Comparison of ENCODE assay signal across 10 cellular contexts in the genomic region with DNA sequence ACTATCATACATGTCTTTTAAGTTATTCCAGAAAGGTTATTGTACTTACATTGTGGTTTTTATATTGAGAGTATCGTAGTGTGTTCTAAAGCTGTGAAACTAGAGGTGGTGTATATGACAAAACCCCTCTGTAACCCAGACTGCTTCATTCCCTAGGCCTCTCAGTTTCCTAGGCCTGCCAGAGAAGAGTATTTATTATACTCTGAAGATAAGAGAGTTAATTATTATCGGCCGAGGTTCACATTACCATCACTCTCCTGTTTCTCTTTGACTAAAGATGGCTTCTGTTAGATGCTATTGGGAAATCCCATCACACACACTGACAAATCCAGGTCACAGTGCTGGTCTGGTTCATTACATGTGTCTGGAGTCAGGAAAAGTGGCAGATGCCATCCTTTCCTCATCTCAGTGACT. TPM values are rescaled to one million over a fixed set of nuclear protein-coding genes. Genes with fewer than 3 reads are reported as not detected.
DNase-seq lines count a peak whose midpoint lies in the region; ATAC-seq and TF ChIP-seq lines count a peak whose summit lies in the region.
"Had no signal": no experiment of that assay in that cellular context is flagged by ENCODE, and none has a peak within 500 bp of the region (broad histone marks: within the 10 kb centered on the region; RNA-seq: fewer than 3 reads in every experiment).

No MANE protein-coding gene starts in this region.

- H3K36me3 Mint-ChIP-seq in activated T-cell treated with anti-CD3 and anti-CD28 coated beads, Interleukin-2, amount 50 U/mL, for 72 hours (ENCODE audit: insufficient read depth in 2 of 2): peaks cover 2 to 23% of the 10 kb centered on the region in 2 donors
- H3K36me3 Mint-ChIP-seq in endodermal cell (ENCODE audit: low read depth): peaks cover 68% of the 10 kb centered on the region

- peak in 1 of 2 experiments; percentile 82; a peak in 2 of 4 replicates for TF ChIP-seq EP300 in SK-N-SH (IDR thresholded peaks at IDR 0.05; ENCODE audit: borderline replicate concordance in 1 of 2, low read depth in 1 of 2, low read length in 1 of 2)

- H3K9me3 ChIP-seq in SK-N-SH: no peaks in the 10 kb centered on the region
- no peaks in the 10 kb centered on the region for H3K9me3 ChIP-seq in uterus
- H3K9me3 ChIP-seq in endodermal cell (ENCODE audit: control insufficient read depth, low read length): no peaks in the 10 kb centered on the region

- intact Hi-C loops in uterus (cut with DNase I; ENCODE audit: low total_unique reads): no loop called here

- H3K27ac ChIP-seq in SK-N-SH (ENCODE audit: low read depth in 2 of 2, low read length in 1 of 2) (peak overlapping the region in 1 of 2 experiments; percentile 92; a peak in 2 of 4 replicates), uterus (peak overlapping the region; percentile 3 to 52), endodermal cell (ENCODE audit: low read depth, low read length) (no peak overlapping the region)

- H3K4me3 ChIP-seq in SK-N-SH (ENCODE audit: low read depth in 2 of 2, low read length in 1 of 2): no peak overlapping the region
- H3K4me3 ChIP-seq in uterus: no peak overlapping the region
- no peak overlapping the region for H3K4me3 ChIP-seq in endodermal cell (ENCODE audit: low read length)
- H3K4me3 ChIP-seq: K562 had no signal

- peaks cover 64% of the 10 kb centered on the region for H3K4me1 Mint-ChIP-seq in activated T-cell treated with anti-CD3 and anti-CD28 coated beads, Interleukin-2, amount 50 U/mL, for 72 hours (ENCODE audit: low read depth)
- peaks cover 13% of the 10 kb centered on the region for H3K4me1 Mint-ChIP-seq in endodermal cell

- H3K4me2 ChIP-seq in SK-N-SH: no peak overlapping the region

- WGBS in SK-N-SH (ENCODE audit: low lambda C conversion rate): 76% methylated on average over 3 of the region's 3 CpGs
- WGBS in endodermal cell (ENCODE audit: insufficient coverage in 1 of 2, insufficient read length in 1 of 2), 2 experiments: 100% methylated on average over 3 of the region's 3 CpGs; no CpG with 5 or more reads in 1 of the 2 experiments

- H3K4me3 Mint-ChIP-seq in activated T-cell treated with anti-CD3 and anti-CD28 coated beads, Interleukin-2, amount 50 U/mL, for 72 hours: peak overlapping the region; percentile 18 to 63
- H3K4me3 Mint-ChIP-seq in endodermal cell: no peak overlapping the region

- H3K9me2 ChIP-seq in SK-N-SH: no peaks in the 10 kb centered on the region

- CTCF ChIA-PET in SK-N-SH (lab: Yijun Ruan, JAX): interaction anchor here (0.7 to 1.7 kb wide), 3 partner anchors 45 to 230 kb away, joined by 3 to 4 read pairs (median 3); a partner anchor contains a TSS

- peak; percentile 10; the same call in 1 of the 2 replicates for TF ChIP-seq RAD21 in SK-N-SH (IDR thresholded peaks at IDR 0.05; ENCODE audit: low read length)

- no peaks in the 10 kb centered on the region for H3F3A ChIP-seq in SK-N-SH (replicated peaks; ENCODE audit: insufficient read depth)

- H3K27ac Mint-ChIP-seq in activated T-cell treated with anti-CD3 and anti-CD28 coated beads, Interleukin-2, amount 50 U/mL, for 72 hours: peak overlapping the region; percentile 86
- H3K27ac Mint-ChIP-seq in endodermal cell: no peak overlapping the region

- POLR2A ChIA-PET in SK-N-SH (lab: Yijun Ruan, JAX): interaction anchor here (1.0 to 1.3 kb wide), 2 partner anchors 14 to 21 kb away, joined by 3 to 4 read pairs; a partner anchor contains a TSS

- peaks cover 31 to 36% of the 10 kb centered on the region in 2 experiments; a peak in 3 of 4 replicates for H3K4me1 ChIP-seq in SK-N-SH (ENCODE audit: control insufficient read depth in 1 of 2, insufficient read depth in 2 of 2, low read depth in 1 of 2, low read length in 1 of 2)
- H3K4me1 ChIP-seq in uterus: no peaks in the 10 kb centered on the region
- peaks cover 5% of the 10 kb centered on the region for H3K4me1 ChIP-seq in endodermal cell (ENCODE audit: control insufficient read depth, insufficient read depth, low read length)

- no peak for TF ChIP-seq POLR2A in uterus (IDR thresholded peaks at IDR 0.05)

- peak; percentile 86 to 92 for ATAC-seq in activated T-cell treated with anti-CD3 and anti-CD28 coated beads, Interleukin-2, amount 50 U/mL, for 72 hours (replicated peaks in 1 of 2)
- ATAC-seq in left lobe of liver: peak; percentile 84
- ATAC-seq: K562 had no signal

- H3K9ac ChIP-seq in SK-N-SH: no peak overlapping the region
- no peak overlapping the region for H3K9ac ChIP-seq in endodermal cell (ENCODE audit: extremely low read depth, low read length, poor library complexity, severe bottlenecking)

- TF ChIP-seq CTCF in SK-N-SH (IDR thresholded peaks at IDR 0.05): no peak
- no peak for TF ChIP-seq CTCF in uterus (IDR thresholded peaks at IDR 0.05)
- no peak for TF ChIP-seq CTCF in GM10266 (IDR thresholded peaks at IDR 0.05; ENCODE audit: control insufficient read depth, insufficient read depth, low read depth, missing control alignments)
- no peak for TF ChIP-seq CTCF in endodermal cell (conservative IDR thresholded peaks at IDR 0.05)

- H2AFZ ChIP-seq in SK-N-SH (ENCODE audit: low read depth): no peak overlapping the region

- DNase-seq in activated T-cell treated with anti-CD3 and anti-CD28 coated beads, Interleukin-2, amount 50 U/mL, for 72 hours: no peak
- no peak for DNase-seq in activated T-cell treated with anti-CD3 and anti-CD28 coated beads, Interleukin-2, amount 50 U/mL, for 1 hour
- DNase-seq in SK-N-SH: peak; percentile 77
- peak; percentile 55 for DNase-seq in left lobe of liver (ENCODE audit: low spot score)
- DNase-seq in uterus: no peak
- DNase-seq in NCI-H524 (lab: John Stamatoyannopoulos, UW): no peak
- no peak for DNase-seq in GM10266 (ENCODE audit: extremely low spot score)
- DNase-seq in endodermal cell: no peak
- DNase-seq: head of caudate nucleus had no signal

- no peaks in the 10 kb centered on the region for H3K27me3 Mint-ChIP-seq in activated T-cell treated with anti-CD3 and anti-CD28 coated beads, Interleukin-2, amount 50 U/mL, for 72 hours (ENCODE audit: low read depth)
- no peaks in the 10 kb centered on the region for H3K27me3 Mint-ChIP-seq in endodermal cell (ENCODE audit: insufficient read depth)

- H3K9me3 Mint-ChIP-seq in activated T-cell treated with anti-CD3 and anti-CD28 coated beads, Interleukin-2, amount 50 U/mL, for 72 hours: no peaks in the 10 kb centered on the region
- no peaks in the 10 kb centered on the region for H3K9me3 Mint-ChIP-seq in endodermal cell

- no peaks in the 10 kb centered on the region for H3K27me3 ChIP-seq in SK-N-SH (ENCODE audit: insufficient read depth)
- no peaks in the 10 kb centered on the region for H3K27me3 ChIP-seq in uterus
- H3K27me3 ChIP-seq in endodermal cell (ENCODE audit: control insufficient read depth, insufficient read depth, low read length, poor library complexity, severe bottlenecking): no peaks in the 10 kb centered on the region

- H3K36me3 ChIP-seq in SK-N-SH (replicated peaks in 1 of 2; ENCODE audit: control insufficient read depth in 1 of 2, insufficient read depth in 2 of 2, low read length in 1 of 2) (peaks cover 27 to 42% of the 10 kb centered on the region in 2 experiments), uterus (no peaks in the 10 kb centered on the region), endodermal cell (ENCODE audit: control insufficient read depth, insufficient read depth, low read length) (peaks cover 72% of the 10 kb centered on the region)

- 0 out of 2 replicates have a peak, but pooled peaks cover 5% of the 10 kb centered on the region for H4K20me1 ChIP-seq in SK-N-SH (ENCODE audit: insufficient read depth)

- peaks cover 7% of the 10 kb centered on the region; the same call in 1 of the 2 replicates for H3K79me2 ChIP-seq in SK-N-SH (ENCODE audit: insufficient read depth)

TF ChIP-seq in SK-N-SH, 30 proteins besides CTCF, POLR2A, EP300 and RAD21:
- peak; percentile 97 for TF ChIP-seq RCOR1 (IDR thresholded peaks at IDR 0.05; ENCODE audit: low read length)
- TF ChIP-seq GABPA (IDR thresholded peaks at IDR 0.05; ENCODE audit: low read depth): no peak
- peak; percentile 82 for TF ChIP-seq GATA2 (CRISPR knock-in tag; IDR thresholded peaks at IDR 0.05)
- peak; percentile 84; the same call in 1 of the 2 replicates for TF ChIP-seq MXI1 (IDR thresholded peaks at IDR 0.05; ENCODE audit: low read depth, low read length)
- peak; percentile 84 for TF ChIP-seq CHD2 (IDR thresholded peaks at IDR 0.05; ENCODE audit: low read length, partially characterized antibody)

RNA-seq across cellular contexts. Expression of a gene that starts 20.5 kb away (rescaled TPM):
- total RNA-seq in activated T-cell treated with anti-CD3 and anti-CD28 coated beads, Interleukin-2, amount 50 U/mL, for 72 hours: 10 to 100 TPM; 42.9 to 46.9 TPM
- polyA plus RNA-seq in SK-N-SH (2012; rRNA removed): 83.5 and 96.4 TPM in 2 replicates
- polyA plus RNA-seq in SK-N-SH (2012; cell fraction: cytosol; rRNA removed): 94.3 and 94.9 TPM in 2 replicates
- 66.6 and 68.4 TPM in 2 replicates for polyA plus RNA-seq in SK-N-SH (2012; cell fraction: nucleus; rRNA removed)
- total RNA-seq in left lobe of liver (14.6 TPM), uterus (10 to 100 TPM in 3 of 4 donors, 1 to 10 TPM in 1; 2.4 to 39.2 (median 30.0) TPM), endodermal cell (10 to 100 TPM; 61.2 to 69.4 TPM)
- polyA plus RNA-seq in endodermal cell (2013, experiment 1 of 2): 61.4 TPM
- polyA plus RNA-seq in endodermal cell (2013, experiment 2 of 2): 54.6 TPM

RNA-seq across cellular contexts. Expression of a gene that starts 20.6 kb away (rescaled TPM):
- 10 to 100 TPM; 33.0 to 37.6 TPM for total RNA-seq in activated T-cell treated with anti-CD3 and anti-CD28 coated beads, Interleukin-2, amount 50 U/mL, for 72 hours
- 60.7 and 72.3 TPM in 2 replicates for polyA plus RNA-seq in SK-N-SH (2012; rRNA removed)
- polyA plus RNA-seq in SK-N-SH (2012; cell fraction: cytosol; rRNA removed): 45.7 and 63.4 TPM in 2 replicates
- polyA plus RNA-seq in SK-N-SH (2012; cell fraction: nucleus; rRNA removed): 51.3 and 65.3 TPM in 2 replicates
- total RNA-seq in left lobe of liver (36.6 TPM), uterus (10 to 100 TPM; 29.7 to 76.2 (median 56.2) TPM), endodermal cell (10 to 100 TPM; 63.7 to 69.7 TPM)
- polyA plus RNA-seq in endodermal cell (2013, experiment 1 of 2): 51.6 TPM
- polyA plus RNA-seq in endodermal cell (2013, experiment 2 of 2): 45.0 TPM

RNA-seq across cellular contexts. Expression of a gene that starts 29.5 kb away (rescaled TPM):
- total RNA-seq in activated T-cell treated with anti-CD3 and anti-CD28 coated beads, Interleukin-2, amount 50 U/mL, for 72 hours: under 1 TPM in 1 of 2 donors, not detected in 1; 0.25 TPM
- 0.16 and 0.46 TPM in 2 replicates for polyA plus RNA-seq in SK-N-SH (2012; rRNA removed)
- polyA plus RNA-seq in SK-N-SH (2012; cell fraction: cytosol; rRNA removed): 0.05 and 0.23 TPM in 2 replicates
- polyA plus RNA-seq in SK-N-SH (2012; cell fraction: nucleus; rRNA removed): 2.1 and 3.1 TPM in 2 replicates
- total RNA-seq in left lobe of liver (25.5 TPM), uterus (100 to 1,000 TPM in 1 of 4 donors, 10 to 100 TPM in 3; 35.0 to 248 (median 62.6) TPM), endodermal cell (not detected)
- polyA plus RNA-seq in endodermal cell (2013, experiment 1 of 2): not detected
- 0.29 TPM for polyA plus RNA-seq in endodermal cell (2013, experiment 2 of 2)
- total RNA-seq: K562 had no signal
- polyA plus RNA-seq: K562 had no signal

Comparison
In these comparisons a context has a peak if more than half of its experiments do, and no peak if none do; other contexts are left out.
1. DNase-seq: peak in SK-N-SH (single experiment) and left lobe of liver (single experiment); none in activated T-cell treated with anti-CD3 and anti-CD28 coated beads, Interleukin-2, amount 50 U/mL, for 72 hours (0 of 2), activated T-cell treated with anti-CD3 and anti-CD28 coated beads, Interleukin-2, amount 50 U/mL, for 1 hour (single experiment), uterus (0 of 2), NCI-H524 (0 of 2), GM10266 (single experiment) and endodermal cell (single experiment).
2. RNA of a gene that starts 29.5 kb away (total RNA-seq): 35.0 to 248 TPM in uterus and 25.5 TPM in left lobe of liver (single experiment); 0.25 TPM in activated T-cell treated with anti-CD3 and anti-CD28 coated beads, Interleukin-2, amount 50 U/mL, for 72 hours and not detected in endodermal cell; every median in the first group is over 10 times any median in the second.